ENCODE assay signal across 8 cellular contexts in genomic region chr10:6348091-6348862, GRCh38.
DNase-seq lines count a peak whose midpoint lies in the region; ATAC-seq lines count a peak whose summit lies in the region.

No MANE protein-coding gene starts in this region.

- no peaks in the 10 kb centered on the region for H3K27me3 Mint-ChIP-seq in activated T-helper 17 cell treated with anti-CD3 and anti-CD28 coated beads, Interleukin-2, amount 50 U/mL, for 72 hours

- ATAC-seq in GM18499 (IDR thresholded peaks at IDR 0.05; ENCODE audit: insufficient read depth, unreplicated experiment) (peak; percentile 79), HG02884 (IDR thresholded peaks at IDR 0.05; ENCODE audit: unreplicated experiment) (peak; percentile 75)
- ATAC-seq in activated T-helper 17 cell treated with anti-CD3 and anti-CD28 coated beads, Interleukin-2, amount 50 U/mL, for 72 hours (replicated peaks) = peak; percentile 89

- H3K4me3 Mint-ChIP-seq in activated T-helper 17 cell treated with anti-CD3 and anti-CD28 coated beads, Interleukin-2, amount 50 U/mL, for 72 hours = peak overlapping the region; percentile 89

- DNase-seq in OCI-M1 (lab: John Stamatoyannopoulos, UW) (peak; percentile 68), inferior parietal cortex (ENCODE audit: extremely low spot score) (peak; percentile 42), NCI-H82 (lab: John Stamatoyannopoulos, UW) (no peak), NCI-H226 (no peak)
- DNase-seq in stimulated activated CD4-positive, alpha-beta T cell treated with anti-CD3 and anti-CD28 coated beads, Interleukin-4, amount 100 ng/mL, for 48 hours (ENCODE audit: low read depth in 2 of 2) = peak; percentile 64 to 78

- peaks cover 48% of the 10 kb centered on the region for H3K4me1 Mint-ChIP-seq in activated T-helper 17 cell treated with anti-CD3 and anti-CD28 coated beads, Interleukin-2, amount 50 U/mL, for 72 hours

- peak overlapping the region; percentile 99 for H3K27ac Mint-ChIP-seq in activated T-helper 17 cell treated with anti-CD3 and anti-CD28 coated beads, Interleukin-2, amount 50 U/mL, for 72 hours

- H3K9me3 Mint-ChIP-seq in activated T-helper 17 cell treated with anti-CD3 and anti-CD28 coated beads, Interleukin-2, amount 50 U/mL, for 72 hours = peaks cover 4% of the 10 kb centered on the region

- peaks cover 21% of the 10 kb centered on the region for H3K36me3 Mint-ChIP-seq in activated T-helper 17 cell treated with anti-CD3 and anti-CD28 coated beads, Interleukin-2, amount 50 U/mL, for 72 hours (ENCODE audit: low read depth)

Comparison
In these comparisons a context has a peak if more than half of its experiments do, and no peak if none do; other contexts are left out.
1. DNase-seq: peak in OCI-M1 (single experiment), inferior parietal cortex (single experiment) and stimulated activated CD4-positive, alpha-beta T cell treated with anti-CD3 and anti-CD28 coated beads, Interleukin-4, amount 100 ng/mL, for 48 hours (2 of 2); none in NCI-H82 (single experiment) and NCI-H226 (single experiment).
2. Peak in every context shown above with its lines, with median percentiles within 50 percentile points of each other: ATAC-seq.